ENCODE assay signal across 24 cellular contexts in genomic region chr9:124333180-124333579, GRCh38.
"Had no signal": no experiment of that assay in that cellular context is flagged by ENCODE, and none has a peak within 500 bp of the region (broad histone marks: within the 10 kb centered on the region; RNA-seq: fewer than 3 reads in every experiment).

No MANE protein-coding gene starts in this region.

- H3K9me3 ChIP-seq: left lung, mucosa of descending colon, prostate gland, suprapubic skin, transverse colon, upper lobe of right lung had no signal

- H3K27ac ChIP-seq: hepatocyte, left lung, prostate gland, right atrium auricular region, sigmoid colon, suprapubic skin, transverse colon, upper lobe of right lung, vagina had no signal

- H3K4me1 ChIP-seq: left lung, prostate gland, right atrium auricular region, sigmoid colon, suprapubic skin, transverse colon, upper lobe of right lung, vagina had no signal

- H3K27me3 ChIP-seq: hepatocyte, left lung, right atrium auricular region, sigmoid colon, suprapubic skin, transverse colon, upper lobe of right lung, vagina had no signal

- H3K27me3 Mint-ChIP-seq: effector memory CD8-positive, alpha-beta T cell; naive thymus-derived CD4-positive, alpha-beta T cell; stimulated activated naive B cell treated with anti-CD40 and anti-IgM and Interleukin-4, amounts not matched to agents 10 μg/mL and 1 μg/mL and 100 μg/mL, for 72 hours; stimulated activated naive CD8-positive, alpha-beta T cell treated with anti-CD3 and anti-CD28 coated beads, Interleukin-15, Interleukin-2, amounts not matched to agents 100 ng/mL and 50 ng/mL, for 24 hours had no signal

- H3K27ac Mint-ChIP-seq: effector memory CD8-positive, alpha-beta T cell; mesothelial cell of epicardium; naive thymus-derived CD4-positive, alpha-beta T cell; stimulated activated naive CD8-positive, alpha-beta T cell treated with anti-CD3 and anti-CD28 coated beads, Interleukin-15, Interleukin-2, amounts not matched to agents 100 ng/mL and 50 ng/mL, for 24 hours had no signal

- H3K4me2 ChIP-seq: hepatocyte had no signal

- H2AFZ ChIP-seq: hepatocyte had no signal

- H3K36me3 ChIP-seq: prostate gland had no signal

- H3K79me2 ChIP-seq: hepatocyte had no signal

- FAIRE-seq: endometrium, frontal cortex, kidney had no signal

- H3K4me1 Mint-ChIP-seq: mesothelial cell of epicardium had no signal

- H3K4me3 ChIP-seq: hepatocyte, left lung, mucosa of descending colon, prostate gland, right atrium auricular region, sigmoid colon, suprapubic skin, transverse colon, upper lobe of right lung, vagina had no signal

- DNase-seq: cerebellar nuclear complex; cortex of kidney; effector memory CD8-positive, alpha-beta T cell; head of caudate nucleus; kidney; mesenchymal stem cell; mucosa of descending colon; naive thymus-derived CD4-positive, alpha-beta T cell; sigmoid colon; stimulated activated CD4-positive, alpha-beta T cell treated with anti-CD3 and anti-CD28 coated beads, Interleukin-2, amount 100 ng/mL, for 24 hours; stimulated activated CD4-positive, alpha-beta T cell treated with anti-CD3 and anti-CD28 coated beads, Interleukin-4, amount 100 ng/mL, for 24 hours; stimulated activated naive B cell treated with anti-CD40 and anti-IgM and Interleukin-4, amounts not matched to agents 10 μg/mL and 1 μg/mL and 100 μg/mL, for 72 hours; transverse colon; upper lobe of right lung had no signal

- H3K9me3 Mint-ChIP-seq: effector memory CD8-positive, alpha-beta T cell; stimulated activated naive CD8-positive, alpha-beta T cell treated with anti-CD3 and anti-CD28 coated beads, Interleukin-15, Interleukin-2, amounts not matched to agents 100 ng/mL and 50 ng/mL, for 24 hours had no signal

- ATAC-seq: effector memory CD8-positive, alpha-beta T cell; left lung; mucosa of descending colon; naive thymus-derived CD4-positive, alpha-beta T cell; stimulated activated naive B cell treated with anti-CD40 and anti-IgM and Interleukin-4, amounts not matched to agents 10 μg/mL and 1 μg/mL and 100 μg/mL, for 72 hours; upper lobe of right lung had no signal

- H3K4me3 Mint-ChIP-seq: effector memory CD8-positive, alpha-beta T cell; mesothelial cell of epicardium; naive thymus-derived CD4-positive, alpha-beta T cell; stimulated activated naive B cell treated with anti-CD40 and anti-IgM and Interleukin-4, amounts not matched to agents 10 μg/mL and 1 μg/mL and 100 μg/mL, for 72 hours; stimulated activated naive CD8-positive, alpha-beta T cell treated with anti-CD3 and anti-CD28 coated beads, Interleukin-15, Interleukin-2, amounts not matched to agents 100 ng/mL and 50 ng/mL, for 24 hours had no signal

- H3K36me3 Mint-ChIP-seq: naive thymus-derived CD4-positive, alpha-beta T cell had no signal
